ENCODE assay signal across 23 cellular contexts in genomic region chr1:29707796-29708195, GRCh38.
DNase-seq lines count a peak whose midpoint lies in the region; ATAC-seq and TF ChIP-seq lines count a peak whose summit lies in the region.
"Had no signal": no experiment of that assay in that cellular context is flagged by ENCODE, and none has a peak within 500 bp of the region (broad histone marks: within the 10 kb centered on the region; RNA-seq: fewer than 3 reads in every experiment).

No MANE protein-coding gene starts in this region.

- peaks cover 43% of the 10 kb centered on the region for H3K4me1 Mint-ChIP-seq in MCF 10A (ENCODE audit: insufficient read depth, unreplicated experiment)
- peaks cover 47% of the 10 kb centered on the region for H3K4me1 Mint-ChIP-seq in activated T-helper 1 cell treated with anti-CD3 and anti-CD28 coated beads, Interleukin-12 subunit alpha, Interleukin-12 subunit beta, Interleukin-2, Interleukin-4 antibody, amounts not matched to agents 30 ng/mL and 10 ng/mL and 1 ng/mL, durations not matched to agents 14 hours and 24 hours and 36 hours (ENCODE audit: low read depth)

- H3K4me1 ChIP-seq in breast epithelium (no peaks in the 10 kb centered on the region), mesenchymal stem cell (ENCODE audit: control insufficient read depth, insufficient read depth, low read depth, low read length) (peaks cover 42% of the 10 kb centered on the region), upper lobe of right lung (no peaks in the 10 kb centered on the region)

- no peak overlapping the region for H3K14ac ChIP-seq in mesenchymal stem cell (ENCODE audit: low read length in 2 of 2)

- peak overlapping the region; percentile 88 for H3K27ac Mint-ChIP-seq in MCF 10A (ENCODE audit: low read depth, unreplicated experiment)
- peak overlapping the region; percentile 95 for H3K27ac Mint-ChIP-seq in activated T-helper 1 cell treated with anti-CD3 and anti-CD28 coated beads, Interleukin-12 subunit alpha, Interleukin-12 subunit beta, Interleukin-2, Interleukin-4 antibody, amounts not matched to agents 30 ng/mL and 10 ng/mL and 1 ng/mL, durations not matched to agents 14 hours and 24 hours and 36 hours
- H3K27ac Mint-ChIP-seq: activated CD8-positive, alpha-beta T cell treated with anti-CD3 and anti-CD28 coated beads for 36 hours; CD4-positive, alpha-beta T cell; T-cell had no signal

- no peak overlapping the region for H3K4me2 ChIP-seq in mesenchymal stem cell (ENCODE audit: low read length, poor library complexity, severe bottlenecking)

- H3K27ac ChIP-seq in breast epithelium (no peak overlapping the region), mesenchymal stem cell (ENCODE audit: low read length, poor library complexity, severe bottlenecking) (peak overlapping the region; percentile 98), upper lobe of right lung (no peak overlapping the region)
- H3K27ac ChIP-seq: HL-60, ovary, suprapubic skin had no signal

- no peak for TF ChIP-seq CTCF in MCF 10A (IDR thresholded peaks at IDR 0.05; ENCODE audit: unreplicated experiment)
- TF ChIP-seq CTCF in breast epithelium (IDR thresholded peaks at IDR 0.05) = no peak
- no peak for TF ChIP-seq CTCF in upper lobe of right lung (IDR thresholded peaks at IDR 0.05)

- intact Hi-C loops in MCF 10A (cut with micrococcal nuclease) (loop anchor here (1.0 to 10.0 kb wide), 7 partner anchors 85 to 403 kb away; no protein-coding TSS in a partner anchor), breast epithelium (cut with DNase I; ENCODE audit: low total_unique reads) (no loop called here), upper lobe of right lung (cut with DNase I) (no loop called here)
- intact Hi-C loops in activated T-helper 1 cell treated with anti-CD3 and anti-CD28 coated beads, Interleukin-12 subunit alpha, Interleukin-12 subunit beta, Interleukin-2, Interleukin-4 antibody, amounts not matched to agents 30 ng/mL and 10 ng/mL and 1 ng/mL, durations not matched to agents 14 hours and 24 hours and 36 hours (cut with micrococcal nuclease) = loop anchor here (1.0 to 10.0 kb wide), 4 partner anchors 19 to 1007 kb away; no protein-coding TSS in a partner anchor

- no peaks in the 10 kb centered on the region for H3K79me1 ChIP-seq in mesenchymal stem cell (replicated peaks; ENCODE audit: low read length, poor library complexity, severe bottlenecking)

- H3K4me3 ChIP-seq in breast epithelium (no peak overlapping the region), mesenchymal stem cell (ENCODE audit: insufficient read depth in 1 of 2, low read depth in 1 of 2, low read length in 2 of 2) (no peak overlapping the region), upper lobe of right lung (no peak overlapping the region)
- H3K4me3 ChIP-seq: heart right ventricle, ovary, suprapubic skin had no signal

- POLR2A ChIA-PET in MCF 10A (lab: Yijun Ruan, JAX) = no interaction called here

- no peaks in the 10 kb centered on the region for H3K27me3 Mint-ChIP-seq in MCF 10A (ENCODE audit: insufficient read depth, unreplicated experiment)
- peaks cover 9% of the 10 kb centered on the region for H3K27me3 Mint-ChIP-seq in activated T-helper 1 cell treated with anti-CD3 and anti-CD28 coated beads, Interleukin-12 subunit alpha, Interleukin-12 subunit beta, Interleukin-2, Interleukin-4 antibody, amounts not matched to agents 30 ng/mL and 10 ng/mL and 1 ng/mL, durations not matched to agents 14 hours and 24 hours and 36 hours (ENCODE audit: insufficient read depth)

- peaks cover 4% of the 10 kb centered on the region for H3K36me3 Mint-ChIP-seq in MCF 10A (ENCODE audit: insufficient read depth, unreplicated experiment)
- peaks cover 2% of the 10 kb centered on the region for H3K36me3 Mint-ChIP-seq in activated T-helper 1 cell treated with anti-CD3 and anti-CD28 coated beads, Interleukin-12 subunit alpha, Interleukin-12 subunit beta, Interleukin-2, Interleukin-4 antibody, amounts not matched to agents 30 ng/mL and 10 ng/mL and 1 ng/mL, durations not matched to agents 14 hours and 24 hours and 36 hours (ENCODE audit: low read depth)
- H3K36me3 Mint-ChIP-seq: activated naive CD8-positive, alpha-beta T cell treated with anti-CD3 and anti-CD28 coated beads, Interleukin-2, amount 10 ng/mL, durations not matched to agents 7 days and 5 days; T-cell had no signal

- H4K8ac ChIP-seq in mesenchymal stem cell (ENCODE audit: low read length) = no peak overlapping the region

- CTCF ChIA-PET in MCF 10A (lab: Yijun Ruan, JAX) = interaction anchor here (0.6 to 1.0 kb wide), 3 partner anchors 102 to 806 kb away, joined by 3 to 4 read pairs (median 3); no protein-coding TSS in a partner anchor

- H2BK120ac ChIP-seq in mesenchymal stem cell (ENCODE audit: low read depth, low read length) = peak overlapping the region; percentile 2

- 93% methylated on average over 9 of the region's 9 CpGs for WGBS in mesenchymal stem cell

- H2BK12ac ChIP-seq in mesenchymal stem cell (ENCODE audit: low read length in 2 of 2) = peak overlapping the region in 1 of 2 experiments; percentile 44

- no peak overlapping the region for H3K23ac ChIP-seq in mesenchymal stem cell (ENCODE audit: low read length in 2 of 2)

- H2BK5ac ChIP-seq in mesenchymal stem cell (ENCODE audit: low read depth, low read length, poor library complexity, severe bottlenecking) = peak overlapping the region; percentile 59

- no peaks in the 10 kb centered on the region for H3K36me3 ChIP-seq in breast epithelium
- no peaks in the 10 kb centered on the region for H3K36me3 ChIP-seq in mesenchymal stem cell (ENCODE audit: control insufficient read depth in 1 of 2, insufficient read depth in 2 of 2, low read depth in 1 of 2, low read length in 2 of 2)
- no peaks in the 10 kb centered on the region for H3K36me3 ChIP-seq in upper lobe of right lung
- H3K36me3 ChIP-seq: heart right ventricle, ovary, suprapubic skin had no signal

- no peak overlapping the region for H2AFZ ChIP-seq in mesenchymal stem cell (ENCODE audit: low read depth, low read length)

- peak overlapping the region in 1 of 2 experiments; percentile 5 for H3K18ac ChIP-seq in mesenchymal stem cell (ENCODE audit: low read depth in 1 of 2, low read length in 2 of 2)

- no peak for TF ChIP-seq POLR2A in breast epithelium (IDR thresholded peaks at IDR 0.05)

- peak overlapping the region; percentile 22 for H3K9ac ChIP-seq in mesenchymal stem cell (ENCODE audit: low read length)

- ATAC-seq in upper lobe of right lung = no peak

- BruUV-seq in MCF 10A (replicated peaks; lab: Mats Ljungman, UMichigan) = no TSS peak

- H4K91ac ChIP-seq in mesenchymal stem cell (ENCODE audit: low read length) = peak overlapping the region; percentile 83

- H3K4ac ChIP-seq in mesenchymal stem cell (ENCODE audit: low read depth in 1 of 2, low read length in 2 of 2) = peak overlapping the region in 1 of 2 experiments; percentile 39

- H3K27me3 ChIP-seq in breast epithelium (peaks cover 5 to 18% of the 10 kb centered on the region in 2 donors), mesenchymal stem cell (ENCODE audit: control insufficient read depth in 1 of 2, insufficient read depth in 1 of 2, low read length in 2 of 2) (peaks cover 0 to 17% of the 10 kb centered on the region in 2 experiments), upper lobe of right lung (peaks cover 24% of the 10 kb centered on the region)
- H3K27me3 ChIP-seq: ovary had no signal

- no peaks in the 10 kb centered on the region for H3K9me3 Mint-ChIP-seq in MCF 10A (ENCODE audit: unreplicated experiment)
- H3K9me3 Mint-ChIP-seq in activated T-helper 1 cell treated with anti-CD3 and anti-CD28 coated beads, Interleukin-12 subunit alpha, Interleukin-12 subunit beta, Interleukin-2, Interleukin-4 antibody, amounts not matched to agents 30 ng/mL and 10 ng/mL and 1 ng/mL, durations not matched to agents 14 hours and 24 hours and 36 hours = no peaks in the 10 kb centered on the region
- H3K9me3 Mint-ChIP-seq: activated CD8-positive, alpha-beta T cell treated with anti-CD3 and anti-CD28 coated beads for 36 hours; activated naive CD8-positive, alpha-beta T cell treated with anti-CD3 and anti-CD28 coated beads, Interleukin-2, amount 10 ng/mL, durations not matched to agents 7 days and 5 days; CD4-positive, alpha-beta T cell; T-cell had no signal

- H2AK5ac ChIP-seq in mesenchymal stem cell (ENCODE audit: low read length, severe bottlenecking) = peak overlapping the region; percentile 69

- H3K9me3 ChIP-seq in breast epithelium = no peaks in the 10 kb centered on the region
- H3K9me3 ChIP-seq in mesenchymal stem cell (ENCODE audit: control insufficient read depth, low read length) = no peaks in the 10 kb centered on the region
- H3K9me3 ChIP-seq in upper lobe of right lung = no peaks in the 10 kb centered on the region
- H3K9me3 ChIP-seq: heart right ventricle, ovary, suprapubic skin had no signal

- H3K4me3 Mint-ChIP-seq in MCF 10A (ENCODE audit: unreplicated experiment) = no peak overlapping the region
- no peak overlapping the region for H3K4me3 Mint-ChIP-seq in activated T-helper 1 cell treated with anti-CD3 and anti-CD28 coated beads, Interleukin-12 subunit alpha, Interleukin-12 subunit beta, Interleukin-2, Interleukin-4 antibody, amounts not matched to agents 30 ng/mL and 10 ng/mL and 1 ng/mL, durations not matched to agents 14 hours and 24 hours and 36 hours
- H3K4me3 Mint-ChIP-seq: activated CD8-positive, alpha-beta T cell treated with anti-CD3 and anti-CD28 coated beads for 36 hours; activated naive CD8-positive, alpha-beta T cell treated with anti-CD3 and anti-CD28 coated beads, Interleukin-2, amount 10 ng/mL, durations not matched to agents 7 days and 5 days; CD4-positive, alpha-beta T cell; T-cell had no signal

- H2BK15ac ChIP-seq in mesenchymal stem cell (ENCODE audit: low read depth, poor library complexity, severe bottlenecking) = peak overlapping the region; percentile 56

- DNase-seq in MCF 10A (ENCODE audit: unreplicated experiment) = no peak
- no peak for DNase-seq in breast epithelium (ENCODE audit: low spot score in 2 of 2)
- DNase-seq in activated T-helper 1 cell treated with anti-CD3 and anti-CD28 coated beads, Interleukin-12 subunit alpha, Interleukin-12 subunit beta, Interleukin-2, Interleukin-4 antibody, amounts not matched to agents 30 ng/mL and 10 ng/mL and 1 ng/mL, durations not matched to agents 14 hours and 24 hours and 36 hours (ENCODE audit: low spot score) = no peak
- DNase-seq in mesenchymal stem cell = no peak
- peak; percentile 53 for DNase-seq in upper lobe of right lung
- no peak for DNase-seq in stimulated activated naive CD4-positive, alpha-beta T cell treated with Interleukin-2 at 50 U/mL for 16 hours (lab: John Stamatoyannopoulos, UW)
- no peak for DNase-seq in activated CD4-positive, CD25-positive, alpha-beta regulatory T cell treated with anti-CD3 and anti-CD28 coated beads, Interleukin-2, amount 50 U/mL, for 72 hours
- no peak for DNase-seq in activated T-cell treated with anti-CD3 and anti-CD28 coated beads, Interleukin-2, amount 50 U/mL, for 1 hour
- DNase-seq: activated CD8-positive, alpha-beta T cell treated with anti-CD3 and anti-CD28 coated beads for 36 hours; activated naive CD8-positive, alpha-beta T cell treated with anti-CD3 and anti-CD28 coated beads, Interleukin-2, amount 10 ng/mL, durations not matched to agents 7 days and 5 days; activated T-cell treated with anti-CD3 and anti-CD28 coated beads, Interleukin-2, amount 50 U/mL, for 48 hours; CD4-positive, alpha-beta T cell; cortex of kidney; heart right ventricle; left ventricle myocardium superior; NCI-H1417 treated with DMSO at 0.1 percent for 48 hours; NCI-H510A treated with DMSO at 0.1 percent for 48 hours; ovary; right cardiac atrium; stimulated activated CD4-positive, alpha-beta T cell treated with anti-CD3 and anti-CD28 coated beads, Interleukin-15, amount 100 ng/mL, for 24 hours; T-cell had no signal

Comparison
In these comparisons a context has a peak if more than half of its experiments do, and no peak if none do; other contexts are left out.
1. intact Hi-C loops: an anchor here in MCF 10A (1.0 to 10.0 kb wide) and activated T-helper 1 cell treated with anti-CD3 and anti-CD28 coated beads, Interleukin-12 subunit alpha, Interleukin-12 subunit beta, Interleukin-2, Interleukin-4 antibody, amounts not matched to agents 30 ng/mL and 10 ng/mL and 1 ng/mL, durations not matched to agents 14 hours and 24 hours and 36 hours (1.0 to 10.0 kb wide); none called in breast epithelium and upper lobe of right lung.